Comparison of ENCODE assay signal across 8 cellular contexts in the genomic region with DNA sequence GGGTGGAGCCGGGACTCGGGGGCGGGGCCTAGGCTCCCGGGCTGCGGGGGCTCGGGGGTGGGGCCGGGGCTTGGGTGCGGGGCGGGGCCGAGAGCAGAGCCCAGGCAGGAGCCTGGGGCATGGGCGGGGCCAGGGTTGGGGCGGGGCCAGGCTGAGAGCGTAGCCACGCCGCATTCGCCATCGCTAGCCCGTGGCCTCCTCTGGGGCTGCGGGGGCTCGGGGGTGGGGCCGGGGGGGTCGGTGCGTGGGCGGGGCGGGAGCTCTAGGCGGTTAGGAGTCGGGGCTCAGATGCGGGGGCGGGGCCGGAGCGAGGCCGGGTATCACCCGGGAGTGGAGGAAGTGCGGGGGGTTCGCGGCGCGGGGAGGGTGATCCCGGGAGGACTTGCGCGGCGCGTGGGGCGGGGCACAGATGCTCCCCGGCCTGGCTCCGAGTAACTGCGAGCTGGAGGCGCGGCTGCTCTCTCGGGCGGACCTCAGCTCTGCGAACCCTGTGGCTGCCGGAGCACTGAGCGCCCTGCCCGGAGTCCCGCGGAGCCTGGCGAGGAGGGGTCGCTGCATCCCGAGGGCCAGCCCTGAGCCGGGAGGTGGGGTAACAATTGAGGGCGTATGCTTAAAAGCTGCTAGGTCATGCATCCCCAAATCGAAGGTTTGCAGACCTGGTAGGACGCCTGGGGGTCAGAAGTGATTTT. TPM values are rescaled to one million over a fixed set of nuclear protein-coding genes. Genes with fewer than 3 reads are reported as not detected.
DNase-seq lines count a peak whose midpoint lies in the region; ATAC-seq, FAIRE-seq and TF ChIP-seq lines count a peak whose summit lies in the region.

No MANE protein-coding gene starts in this region.

- H3K9ac ChIP-seq in kidney (ENCODE audit: low read length in 2 of 2): peak overlapping the region in 1 of 2 donors; percentile 81

- no peak for FAIRE-seq in kidney (lab: Jason Lieb, UNC)

- intact Hi-C loops in kidney (cut with DNase I): no loop called here

- H3K9me3 ChIP-seq in kidney (ENCODE audit: control insufficient read depth in 1 of 2, low read length in 2 of 2): no peaks in the 10 kb centered on the region

- DNase-seq in AG10803 (ENCODE audit: low read depth): peak; percentile 97
- DNase-seq in NCI-H446 treated with DMSO at 0.1 percent for 48 hours (lab: John Stamatoyannopoulos, UW): peak; percentile 87
- DNase-seq in activated CD4-positive, alpha-beta T cell treated with anti-CD3 and anti-CD28 coated beads for 1 hour: peak; percentile 90
- peak; percentile 75 to 76 for DNase-seq in cerebellar nuclear complex (lab: John Stamatoyannopoulos, UW)
- DNase-seq in kidney: peak; percentile 99
- DNase-seq in stimulated activated CD4-positive, alpha-beta T cell treated with anti-CD3 and anti-CD28 coated beads, Interleukin-12 subunit alpha, Interleukin-12 subunit beta, amount 100 ng/mL, for 48 hours (ENCODE audit: low read depth in 2 of 3, low spot score in 1 of 3): peak; percentile 86 to 95 (median 90)

- H3K4me3 ChIP-seq in AG10803 (ENCODE audit: low read length) (peak overlapping the region; percentile 80), kidney (ENCODE audit: low read length in 2 of 2) (peak overlapping the region; percentile 78 to 87)

- peak overlapping the region; percentile 29 to 72 for H3K27ac ChIP-seq in kidney (ENCODE audit: low read depth in 2 of 2, low read length in 2 of 2)

- TF ChIP-seq CTCF in AG10803 (conservative IDR thresholded peaks at IDR 0.05; ENCODE audit: low read length) (no peak), kidney (IDR thresholded peaks at IDR 0.05; ENCODE audit: borderline replicate concordance, extremely low read depth, insufficient read depth) (no peak)

- no peaks in the 10 kb centered on the region for H3K36me3 ChIP-seq in kidney (ENCODE audit: control insufficient read depth in 1 of 2, insufficient read depth in 2 of 2, low read length in 2 of 2)

- H3K4me1 ChIP-seq in kidney (ENCODE audit: control insufficient read depth in 1 of 2, insufficient read depth in 1 of 2, low read depth in 1 of 2, low read length in 2 of 2): peaks cover 9% of the 10 kb centered on the region in 2 donors

- ATAC-seq in GM19043 (IDR thresholded peaks at IDR 0.05; ENCODE audit: low read depth, unreplicated experiment): peak; percentile 57
- peak; percentile 68 for ATAC-seq in HG03342 (IDR thresholded peaks at IDR 0.05; ENCODE audit: unreplicated experiment)

RNA-seq across cellular contexts. Expression of a gene that starts 0.4 kb away (rescaled TPM):
- 51.9 TPM for total RNA-seq in kidney
- 210 TPM for polyA plus RNA-seq in kidney (ENCODE audit: insufficient read depth, low read depth, low replicate concordance)

RNA-seq across cellular contexts. Expression of a gene that starts 56.9 kb away (rescaled TPM):
- total RNA-seq in kidney: not detected
- 0.56 TPM for polyA plus RNA-seq in kidney (ENCODE audit: insufficient read depth, low read depth, low replicate concordance)

Comparison
In these comparisons a context has a peak if more than half of its experiments do, and no peak if none do; other contexts are left out.
1. Peak in every context shown above with its lines: DNase-seq, ATAC-seq, H3K4me3 ChIP-seq and H3K27ac ChIP-seq.